In genomic region chr2:86337235-86338099, GRCh38 we compare ENCODE assay signal across 8 cellular contexts. TPM values are rescaled to one million over a fixed set of nuclear protein-coding genes. Genes with fewer than 3 reads are reported as not detected.
A peak's percentile ranks its signal among the peaks of the same experiment; 100 is the strongest.
DNase-seq lines count a peak whose midpoint lies in the region; ATAC-seq and TF ChIP-seq lines count a peak whose summit lies in the region.

REEP1 (minus strand) TSS chr2:86337626; CDS start chr2:86337510, 116 bp downstream.

- H3K9me3 ChIP-seq in body of pancreas = no peaks in the 10 kb centered on the region
- peaks cover 0 to 24% (median 20%) of the 10 kb centered on the region in 8 donors for H3K9me3 ChIP-seq in spleen

- H3K4me3 Mint-ChIP-seq in immature natural killer cell = peak within 1 kb of the TSS; percentile 2 to 71 (median 54)

- peaks cover 14 to 37% (median 24%) of the 10 kb centered on the region in 3 donors for H3K27me3 Mint-ChIP-seq in immature natural killer cell (ENCODE audit: low read depth in 3 of 3)

- no peaks in the 10 kb centered on the region for H3K36me3 ChIP-seq in body of pancreas (replicated peaks in 1 of 2; ENCODE audit: insufficient read depth in 1 of 2, low read depth in 2 of 2)
- H3K36me3 ChIP-seq in spleen = no peaks in the 10 kb centered on the region

- peaks cover 9 to 21% (median 17%) of the 10 kb centered on the region in 6 donors for H3K9me3 Mint-ChIP-seq in immature natural killer cell

- peaks cover 0 to 5% of the 10 kb centered on the region in 2 donors for H3K27me3 ChIP-seq in body of pancreas
- H3K27me3 ChIP-seq in spleen (replicated peaks in 1 of 7) = peaks cover 0 to 74% (median 39%) of the 10 kb centered on the region in 7 donors

- peaks cover 0 to 12% (median 4%) of the 10 kb centered on the region in 3 donors for H3K36me3 Mint-ChIP-seq in immature natural killer cell

- peak; percentile 77 for ATAC-seq in body of pancreas
- ATAC-seq in GM18907 (IDR thresholded peaks at IDR 0.05; ENCODE audit: unreplicated experiment) = no peak

- H3K27ac Mint-ChIP-seq in immature natural killer cell = no peak within 1 kb of the TSS

- 0 to 1% methylated on average over 9 to 90 of the region's 102 CpGs for WGBS in body of pancreas, 2 donors
- 1 to 3% (median 1%) methylated on average over 41 to 102 of the region's 102 CpGs for WGBS in spleen, 5 donors

- H3K4me3 ChIP-seq in body of pancreas = peak within 1 kb of the TSS; percentile 35 to 47
- H3K4me3 ChIP-seq in spleen = peak within 1 kb of the TSS; percentile 33 to 76 (median 50)

- TF ChIP-seq CTCF in body of pancreas (IDR thresholded peaks at IDR 0.05) (no peak), spleen (IDR thresholded peaks at IDR 0.05 in 8 of 11, conservative IDR thresholded peaks at IDR 0.05 in 3 of 11) (no peak)

- peaks cover 6 to 9% of the 10 kb centered on the region in 2 donors for H3K4me1 Mint-ChIP-seq in immature natural killer cell

- intact Hi-C loops in body of pancreas (cut with DNase I) (no loop called here), spleen (cut with DNase I; ENCODE audit: low total_unique reads) (no loop called here)

- TF ChIP-seq POLR2A in body of pancreas (IDR thresholded peaks at IDR 0.05) (no peak), spleen (IDR thresholded peaks at IDR 0.05) (no peak)

- DNase-seq in NCI-H82 (lab: John Stamatoyannopoulos, UW) = peak; percentile 70
- DNase-seq in NCI-H82 treated with DMSO at 0.1 percent for 48 hours (lab: John Stamatoyannopoulos, UW; ENCODE audit: unreplicated experiment) = no peak
- peak; percentile 45 for DNase-seq in NCI-H2171 treated with DMSO at 0.1 percent for 48 hours (lab: John Stamatoyannopoulos, UW)
- DNase-seq in body of pancreas = peak; percentile 11 to 61 (median 34)
- DNase-seq in immature natural killer cell = no peak
- no peak for DNase-seq in spleen
- DNase-seq in foreskin melanocyte = no peak

- H3K4me1 ChIP-seq in body of pancreas (peaks cover 17% of the 10 kb centered on the region), spleen (peaks cover 0 to 26% (median 19%) of the 10 kb centered on the region in 6 donors)

- H3K27ac ChIP-seq in body of pancreas (peak within 1 kb of the TSS in 1 of 4 donors; percentile 30), spleen (no peak within 1 kb of the TSS)

RNA-seq across cellular contexts. Expression of gene REEP1, which starts in this region (rescaled TPM):
- total RNA-seq in body of pancreas (1 to 10 TPM; 4.0 to 5.4 TPM), spleen (1 to 10 TPM; 1.9 to 7.6 (median 4.0) TPM)
- polyA plus RNA-seq in immature natural killer cell (not detected), spleen (1 to 10 TPM in 2 of 3 donors, under 1 TPM in 1; 0.57 to 1.5 (median 1.1) TPM)

Comparison
In these comparisons a context has a peak if more than half of its experiments do, and no peak if none do; other contexts are left out.
1. DNase-seq: peak in NCI-H82 (single experiment), NCI-H2171 treated with DMSO at 0.1 percent for 48 hours (single experiment) and body of pancreas (4 of 4); none in NCI-H82 treated with DMSO at 0.1 percent for 48 hours (single experiment), immature natural killer cell (0 of 3), spleen (single experiment) and foreskin melanocyte (single experiment).